32 cellular contexts compared by ENCODE assay signal in genomic region chr4:174387721-174388120, GRCh38.
"Had no signal": no experiment of that assay in that cellular context is flagged by ENCODE, and none has a peak within 500 bp of the region (broad histone marks: within the 10 kb centered on the region; RNA-seq: fewer than 3 reads in every experiment).

No MANE protein-coding gene starts in this region.

- DNase-seq: naive thymus-derived CD8-positive, alpha-beta T cell; nephron progenitor cell; nucleus accumbens; posterior cingulate gyrus; psoas muscle; right cardiac atrium; right lobe of liver; sigmoid colon; spleen; stimulated activated CD4-positive, alpha-beta T cell treated with anti-CD3 and anti-CD28 coated beads, Interleukin-12 subunit alpha, Interleukin-12 subunit beta, amount 100 ng/mL, for 4 hours; stimulated activated CD4-positive, alpha-beta T cell treated with anti-CD3 and anti-CD28 coated beads, Interleukin-1b, Interleukin-23, amount 100 ng/mL, for 48 hours; stimulated activated CD4-positive, alpha-beta T cell treated with anti-CD3 and anti-CD28 coated beads, Interleukin-4, amount 100 ng/mL, for 1 hour; stimulated activated CD4-positive, alpha-beta T cell treated with anti-CD3 and anti-CD28 coated beads, Interleukin-4, amount 100 ng/mL, for 4 hours; stimulated activated CD8-positive, alpha-beta memory T cell treated with anti-CD3 and anti-CD28 coated beads, Interleukin-4, amount 100 ng/mL, for 48 hours; stimulated activated naive CD4-positive, alpha-beta T cell; stimulated activated naive CD8-positive, alpha-beta T cell treated with anti-CD3 and anti-CD28 coated beads, Interleukin-15, amount 100 ng/mL, for 72 hours; stimulated activated naive CD8-positive, alpha-beta T cell treated with anti-CD3 and anti-CD28 coated beads, Interleukin-15, Interleukin-2, amounts not matched to agents 100 U/mL and 50 U/mL, for 24 hours; substantia nigra; testis; tibial artery; transverse colon; upper lobe of right lung had no signal

- H3K9me3 ChIP-seq: neutrophil, psoas muscle, right lobe of liver, sigmoid colon, spleen, suprapubic skin, testis, tibial artery, transverse colon, upper lobe of right lung, vagina had no signal

- H3K36me3 Mint-ChIP-seq: naive thymus-derived CD8-positive, alpha-beta T cell; natural killer cell treated with Interleukin-12 subunit alpha and Interleukin-12 subunit beta and Interleukin-15 and Interleukin-18, amount 100 ng/mL, for 72 hours; stimulated activated memory B cell treated with anti-CD40 and anti-IgM and Interleukin-4, amounts not matched to agents 10 μg/mL and 1 μg/mL and 100 μg/mL, for 72 hours; type B pancreatic cell had no signal

- H3K27ac Mint-ChIP-seq: naive thymus-derived CD8-positive, alpha-beta T cell; natural killer cell treated with Interleukin-12 subunit alpha and Interleukin-12 subunit beta and Interleukin-15 and Interleukin-18, amount 100 ng/mL, for 72 hours; progenitor cell of endocrine pancreas; stimulated activated memory B cell treated with anti-CD40 and anti-IgM and Interleukin-4, amounts not matched to agents 10 μg/mL and 1 μg/mL and 100 μg/mL, for 72 hours; stimulated activated naive CD8-positive, alpha-beta T cell treated with anti-CD3 and anti-CD28 coated beads, Interleukin-15, amount 100 ng/mL, for 72 hours; type B pancreatic cell had no signal

- H3K79me2 ChIP-seq: parathyroid adenoma had no signal

- ATAC-seq: naive thymus-derived CD8-positive, alpha-beta T cell; natural killer cell treated with Interleukin-12 subunit alpha and Interleukin-12 subunit beta and Interleukin-15 and Interleukin-18, amount 100 ng/mL, for 72 hours; psoas muscle; right cardiac atrium; right lobe of liver; stimulated activated memory B cell treated with anti-CD40 and anti-IgM and Interleukin-4, amounts not matched to agents 10 μg/mL and 1 μg/mL and 100 μg/mL, for 72 hours; stimulated activated naive CD8-positive, alpha-beta T cell treated with anti-CD3 and anti-CD28 coated beads, Interleukin-15, amount 100 ng/mL, for 72 hours; stimulated activated naive CD8-positive, alpha-beta T cell treated with anti-CD3 and anti-CD28 coated beads, Interleukin-15, Interleukin-2, amounts not matched to agents 100 U/mL and 50 U/mL, for 24 hours; upper lobe of right lung had no signal

- H3K27ac ChIP-seq: neutrophil, parathyroid adenoma, psoas muscle, right lobe of liver, sigmoid colon, spleen, suprapubic skin, testis, tibial artery, transverse colon, upper lobe of right lung, vagina had no signal

- H3K9me3 Mint-ChIP-seq: natural killer cell treated with Interleukin-12 subunit alpha and Interleukin-12 subunit beta and Interleukin-15 and Interleukin-18, amount 100 ng/mL, for 72 hours; nephron progenitor cell; neural crest cell; stimulated activated memory B cell treated with anti-CD40 and anti-IgM and Interleukin-4, amounts not matched to agents 10 μg/mL and 1 μg/mL and 100 μg/mL, for 72 hours; stimulated activated naive CD8-positive, alpha-beta T cell treated with anti-CD3 and anti-CD28 coated beads, Interleukin-15, amount 100 ng/mL, for 72 hours; type B pancreatic cell had no signal

- H3K4me3 ChIP-seq: psoas muscle, right lobe of liver, sigmoid colon, smooth muscle cell, spleen, suprapubic skin, tibial artery, transverse colon, upper lobe of right lung, vagina had no signal

- H2AFZ ChIP-seq: parathyroid adenoma had no signal

- H3K9ac ChIP-seq: parathyroid adenoma had no signal

- H3K4me1 ChIP-seq: parathyroid adenoma, psoas muscle, right lobe of liver, spleen, testis, upper lobe of right lung had no signal

- H3K4me3 Mint-ChIP-seq: naive thymus-derived CD8-positive, alpha-beta T cell; natural killer cell treated with Interleukin-12 subunit alpha and Interleukin-12 subunit beta and Interleukin-15 and Interleukin-18, amount 100 ng/mL, for 72 hours; nephron progenitor cell; neural crest cell; stimulated activated memory B cell treated with anti-CD40 and anti-IgM and Interleukin-4, amounts not matched to agents 10 μg/mL and 1 μg/mL and 100 μg/mL, for 72 hours; stimulated activated naive CD8-positive, alpha-beta T cell treated with anti-CD3 and anti-CD28 coated beads, Interleukin-15, amount 100 ng/mL, for 72 hours; type B pancreatic cell had no signal

- H3K36me3 ChIP-seq: neutrophil, right lobe of liver, sigmoid colon, spleen, suprapubic skin, tibial artery, transverse colon, upper lobe of right lung, vagina had no signal

- H3K4me2 ChIP-seq: smooth muscle cell had no signal

- H3K4me1 Mint-ChIP-seq: neural crest cell; stimulated activated memory B cell treated with anti-CD40 and anti-IgM and Interleukin-4, amounts not matched to agents 10 μg/mL and 1 μg/mL and 100 μg/mL, for 72 hours had no signal

- H3K27me3 Mint-ChIP-seq: progenitor cell of endocrine pancreas; stimulated activated naive CD8-positive, alpha-beta T cell treated with anti-CD3 and anti-CD28 coated beads, Interleukin-15, amount 100 ng/mL, for 72 hours; type B pancreatic cell had no signal

- H3K27me3 ChIP-seq: neutrophil, right lobe of liver, sigmoid colon, spleen, suprapubic skin, testis, tibial artery, transverse colon, upper lobe of right lung, vagina had no signal
